ENCODE assay signal across 20 cellular contexts in genomic region chr4:162586266-162586665, GRCh38.
"Had no signal": no experiment of that assay in that cellular context is flagged by ENCODE, and none has a peak within 500 bp of the region (broad histone marks: within the 10 kb centered on the region; RNA-seq: fewer than 3 reads in every experiment).

No MANE protein-coding gene starts in this region.

- ATAC-seq: activated CD8-positive, alpha-beta memory T cell treated with anti-CD3 and anti-CD28 coated beads, Interleukin-2, amount 10 ng/mL, durations not matched to agents 7 days and 5 days; T-helper 17 cell had no signal

- DNase-seq: activated B cell treated with CpG ODN at 0.5 μM for 24 hours; activated CD4-positive, alpha-beta T cell treated with anti-CD3 and anti-CD28 coated beads for 1 hour; activated CD4-positive, alpha-beta T cell treated with anti-CD3 and anti-CD28 coated beads, Interleukin-2, amount 10 ng/mL, durations not matched to agents 24 days and 14 days; activated CD4-positive, alpha-beta T cell treated with anti-CD3 and anti-CD28 coated beads, Interleukin-2, amount 50 U/mL, for 48 hours; activated CD8-positive, alpha-beta memory T cell treated with anti-CD3 and anti-CD28 coated beads, Interleukin-2, amount 10 ng/mL, durations not matched to agents 7 days and 5 days; activated effector memory CD4-positive, alpha-beta T cell treated with anti-CD3 and anti-CD28 coated beads, Interleukin-2, amount 50 U/mL, for 16 hours; activated naive CD4-positive, alpha-beta T cell treated with Interleukin-2 at 50 U/mL for 16 hours; activated T-cell treated with anti-CD3 and anti-CD28 coated beads, Interleukin-2, amount 50 U/mL, for 24 hours; amygdala; caudate nucleus; NCI-H1092; NCI-H1417; NCI-H1930; NCI-H2171 treated with DMSO at 0.1 percent for 48 hours; NCI-H226; NCI-H510A; SIG-M5; T-helper 17 cell; T-helper 9 cell had no signal

- H3K9me3 Mint-ChIP-seq: activated B cell treated with CpG ODN at 0.5 μM for 24 hours; activated CD4-positive, alpha-beta T cell treated with anti-CD3 and anti-CD28 coated beads, Interleukin-2, amount 10 ng/mL, durations not matched to agents 24 days and 14 days had no signal

- H3K4me3 Mint-ChIP-seq: activated B cell treated with CpG ODN at 0.5 μM for 24 hours; activated CD4-positive, alpha-beta T cell treated with anti-CD3 and anti-CD28 coated beads, Interleukin-2, amount 10 ng/mL, durations not matched to agents 24 days and 14 days; activated CD8-positive, alpha-beta memory T cell treated with anti-CD3 and anti-CD28 coated beads, Interleukin-2, amount 10 ng/mL, durations not matched to agents 7 days and 5 days; activated naive CD8-positive, alpha-beta T cell; activated T-cell treated with anti-CD3 and anti-CD28 coated beads, Interleukin-2, amount 50 U/mL, for 24 hours; T-helper 17 cell had no signal

- H3K27me3 Mint-ChIP-seq: activated B cell treated with CpG ODN at 0.5 μM for 24 hours; activated CD4-positive, alpha-beta T cell treated with anti-CD3 and anti-CD28 coated beads, Interleukin-2, amount 10 ng/mL, durations not matched to agents 24 days and 14 days; activated CD8-positive, alpha-beta memory T cell treated with anti-CD3 and anti-CD28 coated beads, Interleukin-2, amount 10 ng/mL, durations not matched to agents 7 days and 5 days; activated naive CD8-positive, alpha-beta T cell; activated T-cell treated with anti-CD3 and anti-CD28 coated beads, Interleukin-2, amount 50 U/mL, for 24 hours; T-helper 17 cell had no signal

- H3K4me1 Mint-ChIP-seq: activated B cell treated with CpG ODN at 0.5 μM for 24 hours; activated CD4-positive, alpha-beta T cell treated with anti-CD3 and anti-CD28 coated beads, Interleukin-2, amount 10 ng/mL, durations not matched to agents 24 days and 14 days; activated CD8-positive, alpha-beta memory T cell treated with anti-CD3 and anti-CD28 coated beads, Interleukin-2, amount 10 ng/mL, durations not matched to agents 7 days and 5 days; T-helper 17 cell had no signal

- H3K27ac Mint-ChIP-seq: activated B cell treated with CpG ODN at 0.5 μM for 24 hours; activated CD4-positive, alpha-beta T cell treated with anti-CD3 and anti-CD28 coated beads, Interleukin-2, amount 10 ng/mL, durations not matched to agents 24 days and 14 days; activated CD8-positive, alpha-beta memory T cell treated with anti-CD3 and anti-CD28 coated beads, Interleukin-2, amount 10 ng/mL, durations not matched to agents 7 days and 5 days; activated naive CD8-positive, alpha-beta T cell; activated T-cell treated with anti-CD3 and anti-CD28 coated beads, Interleukin-2, amount 50 U/mL, for 24 hours; T-helper 17 cell had no signal

- H3K36me3 Mint-ChIP-seq: activated CD8-positive, alpha-beta memory T cell treated with anti-CD3 and anti-CD28 coated beads, Interleukin-2, amount 10 ng/mL, durations not matched to agents 7 days and 5 days; activated naive CD8-positive, alpha-beta T cell had no signal
